In the genomic region with DNA sequence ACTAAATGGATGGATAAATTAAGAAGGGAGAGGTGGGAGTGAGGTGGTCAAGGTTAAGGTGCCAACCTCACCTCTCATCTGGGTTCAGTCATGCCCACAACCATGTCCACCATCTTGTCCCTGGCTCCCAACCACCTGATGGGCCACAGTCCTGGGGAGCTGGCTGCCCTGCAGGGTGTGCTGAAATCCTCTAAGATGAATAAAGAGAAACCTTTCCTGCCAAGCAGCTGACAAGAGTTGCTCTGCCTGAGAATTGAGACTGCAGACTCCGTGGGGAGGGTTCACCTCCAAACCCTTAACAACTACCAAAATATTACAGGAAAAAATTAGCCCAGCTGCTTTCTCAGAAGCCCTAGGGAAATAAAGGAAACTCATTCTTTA, we compare ENCODE assay signal across 13 cellular contexts. TPM values are rescaled to one million over a fixed set of nuclear protein-coding genes. Genes with fewer than 3 reads are reported as not detected.
A peak's percentile ranks its signal among the peaks of the same experiment; 100 is the strongest.
DNase-seq lines count a peak whose midpoint lies in the region; ATAC-seq and TF ChIP-seq lines count a peak whose summit lies in the region.
"Had no signal": no experiment of that assay in that cellular context is flagged by ENCODE, and none has a peak within 500 bp of the region (broad histone marks: within the 10 kb centered on the region; RNA-seq: fewer than 3 reads in every experiment).

No MANE protein-coding gene starts in this region.

- H3K27me3 Mint-ChIP-seq in activated CD8-positive, alpha-beta T cell treated with anti-CD3 and anti-CD28 coated beads for 36 hours: no peaks in the 10 kb centered on the region
- no peaks in the 10 kb centered on the region for H3K27me3 Mint-ChIP-seq in activated CD8-positive, alpha-beta T cell treated with anti-CD3 and anti-CD28 coated beads, Interleukin-2, amount 10 ng/mL, durations not matched to agents 7 days and 5 days (ENCODE audit: low read depth)

- peak overlapping the region; percentile 67 for H3K27ac Mint-ChIP-seq in activated CD8-positive, alpha-beta T cell treated with anti-CD3 and anti-CD28 coated beads for 36 hours
- no peak overlapping the region for H3K27ac Mint-ChIP-seq in activated CD8-positive, alpha-beta T cell treated with anti-CD3 and anti-CD28 coated beads, Interleukin-2, amount 10 ng/mL, durations not matched to agents 7 days and 5 days
- peak overlapping the region; percentile 53 for H3K27ac Mint-ChIP-seq in stimulated activated effector memory CD8-positive, alpha-beta T cell treated with anti-CD3 and anti-CD28 coated beads, Interleukin-12 subunit alpha, Interleukin-12 subunit beta, amount 100 ng/mL, for 72 hours

- no peak overlapping the region for H3K4me3 Mint-ChIP-seq in activated CD8-positive, alpha-beta T cell treated with anti-CD3 and anti-CD28 coated beads for 36 hours
- H3K4me3 Mint-ChIP-seq in activated CD8-positive, alpha-beta T cell treated with anti-CD3 and anti-CD28 coated beads, Interleukin-2, amount 10 ng/mL, durations not matched to agents 7 days and 5 days: no peak overlapping the region
- no peak overlapping the region for H3K4me3 Mint-ChIP-seq in stimulated activated effector memory CD8-positive, alpha-beta T cell treated with anti-CD3 and anti-CD28 coated beads, Interleukin-12 subunit alpha, Interleukin-12 subunit beta, amount 100 ng/mL, for 72 hours

- H3F3A ChIP-seq in PC-3 (ENCODE audit: low read length, unreplicated experiment): no peaks in the 10 kb centered on the region

- H3K27me3 ChIP-seq in PC-3 (ENCODE audit: low read length): no peaks in the 10 kb centered on the region
- no peaks in the 10 kb centered on the region for H3K27me3 ChIP-seq in ascending aorta
- no peaks in the 10 kb centered on the region for H3K27me3 ChIP-seq in spleen (replicated peaks in 1 of 7)

- H3K9me3 ChIP-seq in PC-3 (ENCODE audit: low read length) (no peaks in the 10 kb centered on the region), ascending aorta (no peaks in the 10 kb centered on the region), spleen (no peaks in the 10 kb centered on the region)
- H3K9me3 ChIP-seq: A549, thoracic aorta had no signal

- H3K9ac ChIP-seq in PC-3 (ENCODE audit: low read length): no peak overlapping the region

- no peaks in the 10 kb centered on the region for H3K36me3 Mint-ChIP-seq in activated CD8-positive, alpha-beta T cell treated with anti-CD3 and anti-CD28 coated beads for 36 hours (ENCODE audit: low read depth)
- H3K36me3 Mint-ChIP-seq in activated CD8-positive, alpha-beta T cell treated with anti-CD3 and anti-CD28 coated beads, Interleukin-2, amount 10 ng/mL, durations not matched to agents 7 days and 5 days (ENCODE audit: low read depth): no peaks in the 10 kb centered on the region
- no peaks in the 10 kb centered on the region for H3K36me3 Mint-ChIP-seq in stimulated activated effector memory CD8-positive, alpha-beta T cell treated with anti-CD3 and anti-CD28 coated beads, Interleukin-12 subunit alpha, Interleukin-12 subunit beta, amount 100 ng/mL, for 72 hours

- H3K4me1 ChIP-seq in PC-3 (ENCODE audit: insufficient read depth, low read length) (peaks cover 8% of the 10 kb centered on the region), ascending aorta (peaks cover 0 to 9% of the 10 kb centered on the region in 2 donors), spleen (peaks cover 0 to 54% (median 18%) of the 10 kb centered on the region in 6 donors)
- H3K4me1 ChIP-seq: A549 had no signal

- no peak for ATAC-seq in activated CD8-positive, alpha-beta T cell treated with anti-CD3 and anti-CD28 coated beads for 36 hours
- no peak for ATAC-seq in activated CD8-positive, alpha-beta T cell treated with anti-CD3 and anti-CD28 coated beads, Interleukin-2, amount 10 ng/mL, durations not matched to agents 7 days and 5 days
- ATAC-seq in PC-3: no peak
- no peak for ATAC-seq in stimulated activated effector memory CD8-positive, alpha-beta T cell treated with anti-CD3 and anti-CD28 coated beads, Interleukin-12 subunit alpha, Interleukin-12 subunit beta, amount 100 ng/mL, for 72 hours
- ATAC-seq: A549 had no signal

- H3K9me3 Mint-ChIP-seq in activated CD8-positive, alpha-beta T cell treated with anti-CD3 and anti-CD28 coated beads for 36 hours: no peaks in the 10 kb centered on the region
- H3K9me3 Mint-ChIP-seq in activated CD8-positive, alpha-beta T cell treated with anti-CD3 and anti-CD28 coated beads, Interleukin-2, amount 10 ng/mL, durations not matched to agents 7 days and 5 days (ENCODE audit: insufficient read depth): no peaks in the 10 kb centered on the region
- no peaks in the 10 kb centered on the region for H3K9me3 Mint-ChIP-seq in stimulated activated effector memory CD8-positive, alpha-beta T cell treated with anti-CD3 and anti-CD28 coated beads, Interleukin-12 subunit alpha, Interleukin-12 subunit beta, amount 100 ng/mL, for 72 hours

- TF ChIP-seq POLR2A in spleen (IDR thresholded peaks at IDR 0.05): no peak

- WGBS in spleen, 5 donors: 36 to 75% (median 58%) methylated on average over 1 of the region's 1 CpG

- no TSS peak for BruUV-seq in PC-3 (replicated peaks; lab: Mats Ljungman, UMichigan)

- H3K79me2 ChIP-seq in PC-3 (ENCODE audit: low read length): no peaks in the 10 kb centered on the region

- POLR2A ChIA-PET in activated CD8-positive, alpha-beta T cell treated with anti-CD3 and anti-CD28 coated beads for 36 hours (lab: Charles Lee): interaction anchor here (0.7 to 3.6 kb wide), 2 partner anchors 12 to 29 kb away, joined by 4 to 12 read pairs; no protein-coding TSS in a partner anchor
- POLR2A ChIA-PET in activated CD8-positive, alpha-beta T cell treated with anti-CD3 and anti-CD28 coated beads, Interleukin-2, amount 10 ng/mL, durations not matched to agents 7 days and 5 days (lab: Charles Lee): interaction anchor here (0.6 to 0.9 kb wide), 6 partner anchors 7 to 1191 kb away, joined by 3 to 5 read pairs (median 4); no protein-coding TSS in a partner anchor
- POLR2A ChIA-PET in PC-3 (lab: Charles Lee; ENCODE audit: unreplicated experiment): no interaction called here

- H3K36me3 ChIP-seq in PC-3 (ENCODE audit: low read depth, low read length): no peaks in the 10 kb centered on the region
- no peaks in the 10 kb centered on the region for H3K36me3 ChIP-seq in ascending aorta
- no peaks in the 10 kb centered on the region for H3K36me3 ChIP-seq in spleen
- H3K36me3 ChIP-seq: thoracic aorta had no signal

- H3K9me2 ChIP-seq in PC-3 (replicated peaks; ENCODE audit: low read length): no peaks in the 10 kb centered on the region

- CTCF ChIA-PET in activated CD8-positive, alpha-beta T cell treated with anti-CD3 and anti-CD28 coated beads for 36 hours (lab: Charles Lee): interaction anchor here (1.0 to 3.0 kb wide), 8 partner anchors 11 to 317 kb away, joined by 3 to 16 read pairs (median 6); partner anchors contain the start of gene AHDC1
- CTCF ChIA-PET in activated CD8-positive, alpha-beta T cell treated with anti-CD3 and anti-CD28 coated beads, Interleukin-2, amount 10 ng/mL, durations not matched to agents 7 days and 5 days (lab: Charles Lee): interaction anchor here (0.7 to 2.9 kb wide), 12 partner anchors 10 to 255 kb away, joined by 3 to 22 read pairs (median 4); partner anchors contain the start of gene FAM76A
- CTCF ChIA-PET in PC-3 (lab: Charles Lee): interaction anchor here (0.6 kb wide), 1 partner anchor 70 kb away, joined by 3 read pairs; no protein-coding TSS in a partner anchor

- TF ChIP-seq CTCF in activated CD8-positive, alpha-beta T cell treated with anti-CD3 and anti-CD28 coated beads for 36 hours (IDR thresholded peaks at IDR 0.05): no peak
- TF ChIP-seq CTCF in PC-3 (conservative IDR thresholded peaks at IDR 0.05; ENCODE audit: low read depth, low read length) (no peak), fibroblast of mammary gland (conservative IDR thresholded peaks at IDR 0.05; ENCODE audit: control insufficient read depth, insufficient read depth, low read depth, low read length) (no peak), ascending aorta (IDR thresholded peaks at IDR 0.05) (no peak), spleen (IDR thresholded peaks at IDR 0.05 in 8 of 11, conservative IDR thresholded peaks at IDR 0.05 in 3 of 11) (no peak)

- no peak overlapping the region for H3K27ac ChIP-seq in PC-3 (ENCODE audit: low read length)
- no peak overlapping the region for H3K27ac ChIP-seq in ascending aorta
- H3K27ac ChIP-seq in spleen: peak overlapping the region in 3 of 8 donors; percentile 6 to 47 (median 44)
- H3K27ac ChIP-seq: A549, thoracic aorta had no signal

- no peak for DNase-seq in activated CD8-positive, alpha-beta T cell treated with anti-CD3 and anti-CD28 coated beads for 36 hours
- no peak for DNase-seq in activated CD8-positive, alpha-beta T cell treated with anti-CD3 and anti-CD28 coated beads, Interleukin-2, amount 10 ng/mL, durations not matched to agents 7 days and 5 days
- no peak for DNase-seq in PC-3
- peak; percentile 31 for DNase-seq in fibroblast of mammary gland (ENCODE audit: low read depth)
- DNase-seq in stimulated activated effector memory CD8-positive, alpha-beta T cell treated with anti-CD3 and anti-CD28 coated beads, Interleukin-12 subunit alpha, Interleukin-12 subunit beta, amount 100 ng/mL, for 72 hours (ENCODE audit: low spot score in 2 of 2): no peak
- no peak for DNase-seq in NCI-H2029 (lab: John Stamatoyannopoulos, UW)
- no peak for DNase-seq in ascending aorta (ENCODE audit: low spot score in 2 of 2)
- DNase-seq in spleen: no peak
- DNase-seq: NCI-H1436 treated with DMSO at 0.1 percent for 48 hours had no signal

- intact Hi-C loops in activated CD8-positive, alpha-beta T cell treated with anti-CD3 and anti-CD28 coated beads for 36 hours (cut with micrococcal nuclease): no loop called here
- intact Hi-C loops in PC-3 (cut with micrococcal nuclease): no loop called here
- intact Hi-C loops in ascending aorta (cut with DNase I): no loop called here
- intact Hi-C loops in spleen (cut with DNase I; ENCODE audit: low total_unique reads): no loop called here

- no peak overlapping the region for H3K4me3 ChIP-seq in PC-3 (ENCODE audit: low read length)
- no peak overlapping the region for H3K4me3 ChIP-seq in fibroblast of mammary gland (ENCODE audit: control insufficient read depth, low read depth, low read length)
- H3K4me3 ChIP-seq in ascending aorta: no peak overlapping the region
- no peak overlapping the region for H3K4me3 ChIP-seq in spleen
- H3K4me3 ChIP-seq: A549, thoracic aorta had no signal

- H3K4me2 ChIP-seq in PC-3 (ENCODE audit: low read length): no peak overlapping the region
- H3K4me2 ChIP-seq: A549 had no signal

- H2AFZ ChIP-seq in PC-3 (ENCODE audit: low read length): peak overlapping the region; percentile 51; the same call in 1 of the 2 replicates

- H4K20me1 ChIP-seq in PC-3 (ENCODE audit: low read length): no peaks in the 10 kb centered on the region

- H3K4me1 Mint-ChIP-seq in activated CD8-positive, alpha-beta T cell treated with anti-CD3 and anti-CD28 coated beads for 36 hours (ENCODE audit: low read depth): peaks cover 17% of the 10 kb centered on the region
- H3K4me1 Mint-ChIP-seq in activated CD8-positive, alpha-beta T cell treated with anti-CD3 and anti-CD28 coated beads, Interleukin-2, amount 10 ng/mL, durations not matched to agents 7 days and 5 days (ENCODE audit: low read depth): peaks cover 13% of the 10 kb centered on the region
- peaks cover 18% of the 10 kb centered on the region for H3K4me1 Mint-ChIP-seq in stimulated activated effector memory CD8-positive, alpha-beta T cell treated with anti-CD3 and anti-CD28 coated beads, Interleukin-12 subunit alpha, Interleukin-12 subunit beta, amount 100 ng/mL, for 72 hours

RNA-seq across cellular contexts. Expression of gene FGR, which starts 15.2 kb away (rescaled TPM):
- total RNA-seq in activated CD8-positive, alpha-beta T cell treated with anti-CD3 and anti-CD28 coated beads for 36 hours: under 1 TPM; 0.51 to 0.56 TPM
- total RNA-seq in activated CD8-positive, alpha-beta T cell treated with anti-CD3 and anti-CD28 coated beads, Interleukin-2, amount 10 ng/mL, durations not matched to agents 7 days and 5 days: under 1 TPM; 0.08 to 0.21 TPM
- not detected in 2 replicates for total RNA-seq in PC-3 (2014; rRNA removed)
- total RNA-seq in ascending aorta: 10.4 TPM
- total RNA-seq in spleen: 100 to 1,000 TPM in 6 of 7 donors, 10 to 100 TPM in 1; 90.5 to 249 (median 134) TPM
- polyA plus RNA-seq in spleen: 10 to 100 TPM; 44.7 to 94.2 (median 78.6) TPM
- total RNA-seq: fibroblast of villous mesenchyme, RPMI7951 had no signal
- polyA plus RNA-seq: A549 had no signal

RNA-seq across cellular contexts. Expression of gene IFI6, which starts 21.9 kb away (rescaled TPM):
- 10 to 100 TPM; 31.6 to 32.1 TPM for total RNA-seq in activated CD8-positive, alpha-beta T cell treated with anti-CD3 and anti-CD28 coated beads for 36 hours
- 100 to 1,000 TPM; 271 to 272 TPM for total RNA-seq in activated CD8-positive, alpha-beta T cell treated with anti-CD3 and anti-CD28 coated beads, Interleukin-2, amount 10 ng/mL, durations not matched to agents 7 days and 5 days
- total RNA-seq in PC-3 (2014; rRNA removed) (15.7 and 16.5 TPM in 2 replicates), ascending aorta (238 TPM), spleen (10 to 100 TPM; 41.6 to 85.8 (median 48.6) TPM)
- polyA plus RNA-seq in spleen: 10 to 100 TPM; 50.7 to 85.5 (median 74.7) TPM

RNA-seq across cellular contexts. Expression of gene AHDC1, which starts 46.2 kb away (rescaled TPM):
- 10 to 100 TPM; 26.3 to 27.6 TPM for total RNA-seq in activated CD8-positive, alpha-beta T cell treated with anti-CD3 and anti-CD28 coated beads for 36 hours
- total RNA-seq in activated CD8-positive, alpha-beta T cell treated with anti-CD3 and anti-CD28 coated beads, Interleukin-2, amount 10 ng/mL, durations not matched to agents 7 days and 5 days: 10 to 100 TPM; 20.9 to 22.7 TPM
- total RNA-seq in PC-3 (2014; rRNA removed) (15.2 and 20.4 TPM in 2 replicates), ascending aorta (205 TPM), spleen (100 to 1,000 TPM in 1 of 7 donors, 10 to 100 TPM in 6; 35.1 to 104 (median 54.6) TPM)
- polyA plus RNA-seq in spleen: 10 to 100 TPM in 1 of 3 donors, 1 to 10 TPM in 2; 3.2 to 24.2 (median 4.3) TPM
